1 cellular context compared by ENCODE assay signal in genomic region chr17:45382226-45382625, GRCh38.
TF ChIP-seq lines count a peak whose summit lies in the region.

No MANE protein-coding gene starts in this region.

TF ChIP-seq in K562, 482 proteins besides CTCF, POLR2A, EP300 and RAD21 (continued from another document):
- no peak for TF ChIP-seq ZC3H11A (IDR thresholded peaks at IDR 0.05; ENCODE audit: low read depth, low read length)
- peak; percentile 6 for TF ChIP-seq RBM25 (IDR thresholded peaks at IDR 0.05; ENCODE audit: low read depth, low read length, severe bottlenecking)
- no peak for TF ChIP-seq ZNF644 (tag; IDR thresholded peaks at IDR 0.05; ENCODE audit: low read depth)
- TF ChIP-seq ZC3H4 (CRISPR knock-in tag; IDR thresholded peaks at IDR 0.05; ENCODE audit: borderline replicate concordance) = no peak
- no peak for TF ChIP-seq NCOR1 (IDR thresholded peaks at IDR 0.05)
- peak; percentile 6 for TF ChIP-seq ZFP36 (IDR thresholded peaks at IDR 0.05; ENCODE audit: low read depth, low read length, partially characterized antibody)
- TF ChIP-seq PRMT5 (CRISPR knock-in tag; IDR thresholded peaks at IDR 0.05) = no peak
